Comparison of ENCODE assay signal across 8 cellular contexts in the genomic region with DNA sequence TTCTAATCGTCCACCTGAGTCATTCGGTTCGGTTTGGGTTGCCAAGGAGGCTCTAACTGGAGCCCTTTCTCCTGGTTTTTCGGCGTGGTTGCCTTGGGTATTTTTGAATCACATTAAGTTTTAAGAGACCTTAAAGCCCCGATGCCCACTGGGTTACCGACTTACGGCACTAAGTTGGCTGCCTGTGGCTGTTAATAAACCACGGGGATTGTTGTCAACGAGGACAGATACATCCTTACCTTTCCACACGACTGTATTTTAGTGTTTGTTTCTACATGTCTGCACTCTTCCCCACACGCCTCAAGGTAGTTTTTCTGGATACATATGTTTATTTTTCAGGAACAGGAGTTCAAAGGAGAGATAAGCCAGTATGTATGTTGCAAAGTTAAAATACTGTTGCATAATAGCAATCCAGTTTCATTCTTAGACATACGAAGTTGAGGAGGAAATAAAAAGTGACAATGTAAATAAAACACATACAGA. TPM values are rescaled to one million over a fixed set of nuclear protein-coding genes. Genes with fewer than 3 reads are reported as not detected.
DNase-seq lines count a peak whose midpoint lies in the region; ATAC-seq and TF ChIP-seq lines count a peak whose summit lies in the region.

No MANE protein-coding gene starts in this region.

- no peak for ATAC-seq in DND-41 (ENCODE audit: insufficient read depth, low read depth)
- ATAC-seq in HG03039 (IDR thresholded peaks at IDR 0.05; ENCODE audit: unreplicated experiment), result no peak

- H4K20me1 ChIP-seq in DND-41 (ENCODE audit: insufficient read depth, low read length), result peaks cover 14% of the 10 kb centered on the region

- H3K36me3 ChIP-seq in DND-41 (ENCODE audit: insufficient read depth, low read length) (peaks cover 10% of the 10 kb centered on the region; the same call in 1 of the 2 replicates), KOPT-K1 (ENCODE audit: insufficient read depth, low read length) (no peaks in the 10 kb centered on the region), testis (ENCODE audit: low read depth, missing control alignments) (no peaks in the 10 kb centered on the region)

- TF ChIP-seq CTCF in DND-41 (IDR thresholded peaks at IDR 0.05; ENCODE audit: borderline replicate concordance, extremely low read depth, low read length, poor library complexity, severe bottlenecking) (no peak), testis (IDR thresholded peaks at IDR 0.05) (no peak)

- H3K4me1 Mint-ChIP-seq in activated naive CD8-positive, alpha-beta T cell (ENCODE audit: low read depth), result peaks cover 23% of the 10 kb centered on the region

- H2AFZ ChIP-seq in DND-41 (ENCODE audit: low read depth, low read length), result peak overlapping the region; percentile 69; the same call in 1 of the 2 replicates

- H3K4me1 ChIP-seq in DND-41 (ENCODE audit: insufficient read depth, low read length) (peaks cover 21% of the 10 kb centered on the region), testis (peaks cover 7% of the 10 kb centered on the region)

- H3K27ac Mint-ChIP-seq in activated naive CD8-positive, alpha-beta T cell, result peak overlapping the region; percentile 36

- no peaks in the 10 kb centered on the region for H3K9me3 ChIP-seq in DND-41 (ENCODE audit: insufficient read depth, low read length, severe bottlenecking)
- H3K9me3 ChIP-seq in KOPT-K1 (ENCODE audit: insufficient read depth, low read length, poor library complexity, severe bottlenecking), result no peaks in the 10 kb centered on the region
- no peaks in the 10 kb centered on the region for H3K9me3 ChIP-seq in testis

- intact Hi-C loops in testis (cut with DNase I; ENCODE audit: low total_unique reads), result no loop called here

- WGBS in testis, 2 donors, result 13 to 15% methylated on average over 13 of the region's 13 CpGs

- no peak for TF ChIP-seq POLR2A in testis (IDR thresholded peaks at IDR 0.05)

- peak overlapping the region; percentile 99 for H3K9ac ChIP-seq in DND-41 (ENCODE audit: low read depth, low read length)

- H3K27me3 ChIP-seq in DND-41 (ENCODE audit: insufficient read depth, low read length, poor library complexity) (no peaks in the 10 kb centered on the region), testis (no peaks in the 10 kb centered on the region)

- H3K9me3 Mint-ChIP-seq in activated naive CD8-positive, alpha-beta T cell (ENCODE audit: low read depth), result no peaks in the 10 kb centered on the region

- peak overlapping the region; percentile 93 to 94; a peak in 3 of 4 replicates for H3K4me3 ChIP-seq in DND-41 (ENCODE audit: low read depth in 1 of 2, low read length in 2 of 2)
- peak overlapping the region; percentile 75 to 90 for H3K4me3 ChIP-seq in testis

- peak overlapping the region; percentile 96 for H3K4me2 ChIP-seq in DND-41 (ENCODE audit: insufficient read depth, low read length)

- no peaks in the 10 kb centered on the region for H3K36me3 Mint-ChIP-seq in activated naive CD8-positive, alpha-beta T cell

- peak overlapping the region; percentile 81 for H3K4me3 Mint-ChIP-seq in activated naive CD8-positive, alpha-beta T cell

- H3K27ac ChIP-seq in DND-41 (ENCODE audit: low read length) (peak overlapping the region; percentile 60; the same call in 1 of the 2 replicates), KOPT-K1 (ENCODE audit: low read depth, low read length, poor library complexity, severe bottlenecking) (peak overlapping the region; percentile 99), testis (no peak overlapping the region)

- H3K79me2 ChIP-seq in DND-41 (ENCODE audit: insufficient read depth, low read length), result peaks cover 58% of the 10 kb centered on the region

- no peak for DNase-seq in DND-41
- DNase-seq in left kidney (ENCODE audit: low read depth, low spot score), result peak; percentile 43
- peak; percentile 51 for DNase-seq in testis
- DNase-seq in NCI-H2081 (lab: John Stamatoyannopoulos, UW), result no peak
- no peak for DNase-seq in COLO829 (ENCODE audit: low spot score)

- no peaks in the 10 kb centered on the region for H3K27me3 Mint-ChIP-seq in activated naive CD8-positive, alpha-beta T cell

RNA-seq across cellular contexts. Expression of gene ANP32A, which starts 1.2 kb away (rescaled TPM):
- total RNA-seq in testis, result 10 to 100 TPM; 32.9 to 41.3 TPM
- 49.5 TPM for polyA plus RNA-seq in testis (ENCODE audit: insufficient read depth, low read depth, low replicate concordance)

Comparison
In these comparisons a context has a peak if more than half of its experiments do, and no peak if none do; other contexts are left out.
1. DNase-seq: peak in left kidney (single experiment) and testis (single experiment); none in DND-41 (single experiment), NCI-H2081 (0 of 2) and COLO829 (single experiment).
2. H3K27ac ChIP-seq: peak in DND-41 (single experiment) and KOPT-K1 (single experiment); none in testis (0 of 2).